Comparison of ENCODE assay signal across 1 cellular context in the genomic region with DNA sequence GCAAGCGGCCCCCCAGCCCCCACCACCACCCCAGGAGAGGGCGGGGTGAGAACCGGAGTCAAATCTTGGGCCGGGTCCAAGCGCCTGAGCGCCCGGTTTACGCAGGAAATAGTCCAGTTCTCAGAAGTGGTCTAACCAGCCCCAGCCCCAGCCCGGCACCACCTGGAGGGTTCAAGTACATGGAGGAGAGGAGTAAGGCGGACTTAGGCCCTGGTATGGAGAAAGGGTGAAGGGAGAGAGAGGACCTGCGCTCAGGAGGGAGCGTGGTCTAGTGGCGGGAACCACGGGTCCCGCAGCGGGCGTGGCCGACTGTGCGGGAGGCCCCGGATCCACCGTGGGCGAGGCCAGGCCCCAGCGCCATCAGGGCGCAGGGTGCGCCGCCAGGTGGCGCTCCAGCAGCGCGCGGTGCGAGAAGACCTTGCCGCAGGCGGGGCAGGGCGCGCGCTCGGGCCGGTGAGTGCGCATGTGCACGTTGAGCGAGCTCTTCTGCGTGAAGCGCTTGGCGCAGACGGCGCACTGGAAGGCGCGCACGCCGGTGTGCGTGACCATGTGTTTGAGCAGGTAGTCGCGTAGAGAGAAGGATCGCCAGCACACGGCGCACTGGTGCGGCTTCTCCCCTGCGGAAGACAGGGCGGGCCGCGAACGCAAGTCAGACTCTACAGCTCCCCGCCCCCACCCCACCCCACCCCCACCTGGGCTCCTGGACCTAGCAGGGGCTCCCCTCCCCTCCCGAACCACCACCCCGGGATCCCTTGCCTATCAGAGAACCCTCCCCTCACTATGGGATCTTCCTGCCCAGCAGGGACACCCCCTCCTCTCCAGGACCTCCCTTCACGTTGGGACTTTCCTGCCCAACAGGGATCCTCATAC.
TF ChIP-seq lines count a peak whose summit lies in the region.

No MANE protein-coding gene starts in this region.

TF ChIP-seq in K562, 482 proteins besides CTCF, POLR2A, EP300 and RAD21 (continued from another document and continues in another):
- TF ChIP-seq, protein P1, sequence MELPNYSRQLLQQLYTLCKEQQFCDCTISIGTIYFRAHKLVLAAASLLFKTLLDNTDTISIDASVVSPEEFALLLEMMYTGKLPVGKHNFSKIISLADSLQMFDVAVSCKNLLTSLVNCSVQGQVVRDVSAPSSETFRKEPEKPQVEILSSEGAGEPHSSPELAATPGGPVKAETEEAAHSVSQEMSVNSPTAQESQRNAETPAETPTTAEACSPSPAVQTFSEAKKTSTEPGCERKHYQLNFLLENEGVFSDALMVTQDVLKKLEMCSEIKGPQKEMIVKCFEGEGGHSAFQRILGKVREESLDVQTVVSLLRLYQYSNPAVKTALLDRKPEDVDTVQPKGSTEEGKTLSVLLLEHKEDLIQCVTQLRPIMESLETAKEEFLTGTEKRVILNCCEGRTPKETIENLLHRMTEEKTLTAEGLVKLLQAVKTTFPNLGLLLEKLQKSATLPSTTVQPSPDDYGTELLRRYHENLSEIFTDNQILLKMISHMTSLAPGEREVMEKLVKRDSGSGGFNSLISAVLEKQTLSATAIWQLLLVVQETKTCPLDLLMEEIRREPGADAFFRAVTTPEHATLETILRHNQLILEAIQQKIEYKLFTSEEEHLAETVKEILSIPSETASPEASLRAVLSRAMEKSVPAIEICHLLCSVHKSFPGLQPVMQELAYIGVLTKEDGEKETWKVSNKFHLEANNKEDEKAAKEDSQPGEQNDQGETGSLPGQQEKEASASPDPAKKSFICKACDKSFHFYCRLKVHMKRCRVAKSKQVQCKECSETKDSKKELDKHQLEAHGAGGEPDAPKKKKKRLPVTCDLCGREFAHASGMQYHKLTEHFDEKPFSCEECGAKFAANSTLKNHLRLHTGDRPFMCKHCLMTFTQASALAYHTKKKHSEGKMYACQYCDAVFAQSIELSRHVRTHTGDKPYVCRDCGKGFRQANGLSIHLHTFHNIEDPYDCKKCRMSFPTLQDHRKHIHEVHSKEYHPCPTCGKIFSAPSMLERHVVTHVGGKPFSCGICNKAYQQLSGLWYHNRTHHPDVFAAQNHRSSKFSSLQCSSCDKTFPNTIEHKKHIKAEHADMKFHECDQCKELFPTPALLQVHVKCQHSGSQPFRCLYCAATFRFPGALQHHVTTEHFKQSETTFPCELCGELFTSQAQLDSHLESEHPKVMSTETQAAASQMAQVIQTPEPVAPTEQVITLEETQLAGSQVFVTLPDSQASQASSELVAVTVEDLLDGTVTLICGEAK (IDR thresholded peaks at IDR 0.05) = no peak
- TF ChIP-seq, protein P1 (CRISPR knock-in tag; IDR thresholded peaks at IDR 0.05) = no peak
- TF ChIP-seq GTF2E2 (tag; IDR thresholded peaks at IDR 0.05) (no peak), NR2C2 (CRISPR knock-in tag; IDR thresholded peaks at IDR 0.05) (no peak), NR2C2 (tag; IDR thresholded peaks at IDR 0.05) (no peak), KLF16 (IDR thresholded peaks at IDR 0.05) (no peak), TAF1 (IDR thresholded peaks at IDR 0.05; ENCODE audit: control insufficient read depth, extremely low read depth, insufficient read depth, low read length, severe bottlenecking) (no peak), TEAD4 (IDR thresholded peaks at IDR 0.05; ENCODE audit: low read length) (no peak; the same call in 1 of the 2 replicates), TEAD4 (CRISPR knock-in tag; IDR thresholded peaks at IDR 0.05; ENCODE audit: borderline replicate concordance) (no peak), BACH1 (tag; IDR thresholded peaks at IDR 0.05) (no peak), CBFB (CRISPR knock-in tag; IDR thresholded peaks at IDR 0.05) (no peak), JUNB (CRISPR knock-in tag; conservative IDR thresholded peaks at IDR 0.05) (no peak), BRD4 (IDR thresholded peaks at IDR 0.05) (no peak), HDAC8 (tag; IDR thresholded peaks at IDR 0.05) (no peak), PHF21A (IDR thresholded peaks at IDR 0.05; ENCODE audit: borderline replicate concordance, low read depth) (peak; percentile 9; the same call in 1 of the 2 replicates), BDP1 (IDR thresholded peaks at IDR 0.05; ENCODE audit: insufficient read depth, insufficient read length) (no peak), RBM14 (IDR thresholded peaks at IDR 0.05; ENCODE audit: borderline replicate concordance, insufficient read depth, low read depth, low read length) (no peak), HNRNPUL1 (IDR thresholded peaks at IDR 0.05; ENCODE audit: low read length) (no peak), RFX7 (CRISPR knock-in tag; IDR thresholded peaks at IDR 0.05) (no peak), TAL1 (IDR thresholded peaks at IDR 0.05) (no peak), PRPF4 (IDR thresholded peaks at IDR 0.05; ENCODE audit: insufficient read depth, low read depth, low read length, poor library complexity, severe bottlenecking) (no peak), SRSF7 (optimal IDR thresholded peaks at IDR 0.05; ENCODE audit: low read depth, low read length) (no peak), STAT5B (CRISPR knock-in tag; IDR thresholded peaks at IDR 0.05) (no peak), STAT5A (IDR thresholded peaks at IDR 0.05; ENCODE audit: borderline replicate concordance, low read length) (no peak), JUND (IDR thresholded peaks at IDR 0.05; ENCODE audit: borderline replicate concordance, low read depth, low read length) (0 out of 2 replicates have a peak, but pooled peaks have one; percentile 43), JUND (tag; IDR thresholded peaks at IDR 0.05; ENCODE audit: borderline replicate concordance, low read depth, low read length) (peak; percentile 55; the same call in 1 of the 3 replicates), SIN3A (IDR thresholded peaks at IDR 0.05; ENCODE audit: borderline replicate concordance in 2 of 2, control insufficient read depth in 1 of 2, low read depth in 2 of 2, low read length in 2 of 2) (peak in 1 of 2 experiments; percentile 62; a peak in 1 of 4 replicates), OTX1 (CRISPR knock-in tag; IDR thresholded peaks at IDR 0.05) (no peak), HDGF (IDR thresholded peaks at IDR 0.05) (peak; percentile 74; the same call in 1 of the 2 replicates)
- TF ChIP-seq, protein P2, sequence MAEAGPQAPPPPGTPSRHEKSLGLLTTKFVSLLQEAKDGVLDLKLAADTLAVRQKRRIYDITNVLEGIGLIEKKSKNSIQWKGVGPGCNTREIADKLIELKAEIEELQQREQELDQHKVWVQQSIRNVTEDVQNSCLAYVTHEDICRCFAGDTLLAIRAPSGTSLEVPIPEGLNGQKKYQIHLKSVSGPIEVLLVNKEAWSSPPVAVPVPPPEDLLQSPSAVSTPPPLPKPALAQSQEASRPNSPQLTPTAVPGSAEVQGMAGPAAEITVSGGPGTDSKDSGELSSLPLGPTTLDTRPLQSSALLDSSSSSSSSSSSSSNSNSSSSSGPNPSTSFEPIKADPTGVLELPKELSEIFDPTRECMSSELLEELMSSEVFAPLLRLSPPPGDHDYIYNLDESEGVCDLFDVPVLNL (CRISPR knock-in tag; IDR thresholded peaks at IDR 0.05; ENCODE audit: low read depth) = 0 out of 2 replicates have a peak, but pooled peaks have one; percentile 46
- TF ChIP-seq, protein P3, sequence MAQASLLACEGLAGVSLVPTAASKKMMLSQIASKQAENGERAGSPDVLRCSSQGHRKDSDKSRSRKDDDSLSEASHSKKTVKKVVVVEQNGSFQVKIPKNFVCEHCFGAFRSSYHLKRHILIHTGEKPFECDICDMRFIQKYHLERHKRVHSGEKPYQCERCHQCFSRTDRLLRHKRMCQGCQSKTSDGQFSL (CRISPR knock-in tag; IDR thresholded peaks at IDR 0.05) = no peak
- TF ChIP-seq, protein P3 (tag; IDR thresholded peaks at IDR 0.05) = no peak
- TF ChIP-seq, protein P4, sequence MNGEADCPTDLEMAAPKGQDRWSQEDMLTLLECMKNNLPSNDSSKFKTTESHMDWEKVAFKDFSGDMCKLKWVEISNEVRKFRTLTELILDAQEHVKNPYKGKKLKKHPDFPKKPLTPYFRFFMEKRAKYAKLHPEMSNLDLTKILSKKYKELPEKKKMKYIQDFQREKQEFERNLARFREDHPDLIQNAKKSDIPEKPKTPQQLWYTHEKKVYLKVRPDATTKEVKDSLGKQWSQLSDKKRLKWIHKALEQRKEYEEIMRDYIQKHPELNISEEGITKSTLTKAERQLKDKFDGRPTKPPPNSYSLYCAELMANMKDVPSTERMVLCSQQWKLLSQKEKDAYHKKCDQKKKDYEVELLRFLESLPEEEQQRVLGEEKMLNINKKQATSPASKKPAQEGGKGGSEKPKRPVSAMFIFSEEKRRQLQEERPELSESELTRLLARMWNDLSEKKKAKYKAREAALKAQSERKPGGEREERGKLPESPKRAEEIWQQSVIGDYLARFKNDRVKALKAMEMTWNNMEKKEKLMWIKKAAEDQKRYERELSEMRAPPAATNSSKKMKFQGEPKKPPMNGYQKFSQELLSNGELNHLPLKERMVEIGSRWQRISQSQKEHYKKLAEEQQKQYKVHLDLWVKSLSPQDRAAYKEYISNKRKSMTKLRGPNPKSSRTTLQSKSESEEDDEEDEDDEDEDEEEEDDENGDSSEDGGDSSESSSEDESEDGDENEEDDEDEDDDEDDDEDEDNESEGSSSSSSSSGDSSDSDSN (IDR thresholded peaks at IDR 0.05; ENCODE audit: borderline replicate concordance in 1 of 2, low read depth in 2 of 2, low read length in 2 of 2) = 0 out of 4 replicates have a peak, but pooled peaks of 1 of the 2 experiments have one; percentile 26
- TF ChIP-seq, protein P5, sequence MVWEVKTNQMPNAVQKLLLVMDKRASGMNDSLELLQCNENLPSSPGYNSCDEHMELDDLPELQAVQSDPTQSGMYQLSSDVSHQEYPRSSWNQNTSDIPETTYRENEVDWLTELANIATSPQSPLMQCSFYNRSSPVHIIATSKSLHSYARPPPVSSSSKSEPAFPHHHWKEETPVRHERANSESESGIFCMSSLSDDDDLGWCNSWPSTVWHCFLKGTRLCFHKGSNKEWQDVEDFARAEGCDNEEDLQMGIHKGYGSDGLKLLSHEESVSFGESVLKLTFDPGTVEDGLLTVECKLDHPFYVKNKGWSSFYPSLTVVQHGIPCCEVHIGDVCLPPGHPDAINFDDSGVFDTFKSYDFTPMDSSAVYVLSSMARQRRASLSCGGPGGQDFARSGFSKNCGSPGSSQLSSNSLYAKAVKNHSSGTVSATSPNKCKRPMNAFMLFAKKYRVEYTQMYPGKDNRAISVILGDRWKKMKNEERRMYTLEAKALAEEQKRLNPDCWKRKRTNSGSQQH (CRISPR knock-in tag; IDR thresholded peaks at IDR 0.05) = no peak
- TF ChIP-seq, protein P6, sequence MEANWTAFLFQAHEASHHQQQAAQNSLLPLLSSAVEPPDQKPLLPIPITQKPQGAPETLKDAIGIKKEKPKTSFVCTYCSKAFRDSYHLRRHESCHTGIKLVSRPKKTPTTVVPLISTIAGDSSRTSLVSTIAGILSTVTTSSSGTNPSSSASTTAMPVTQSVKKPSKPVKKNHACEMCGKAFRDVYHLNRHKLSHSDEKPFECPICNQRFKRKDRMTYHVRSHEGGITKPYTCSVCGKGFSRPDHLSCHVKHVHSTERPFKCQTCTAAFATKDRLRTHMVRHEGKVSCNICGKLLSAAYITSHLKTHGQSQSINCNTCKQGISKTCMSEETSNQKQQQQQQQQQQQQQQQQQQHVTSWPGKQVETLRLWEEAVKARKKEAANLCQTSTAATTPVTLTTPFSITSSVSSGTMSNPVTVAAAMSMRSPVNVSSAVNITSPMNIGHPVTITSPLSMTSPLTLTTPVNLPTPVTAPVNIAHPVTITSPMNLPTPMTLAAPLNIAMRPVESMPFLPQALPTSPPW (CRISPR knock-in tag; IDR thresholded peaks at IDR 0.05) = peak; percentile 65; the same call in 1 of the 2 replicates
- TF ChIP-seq, protein P7, sequence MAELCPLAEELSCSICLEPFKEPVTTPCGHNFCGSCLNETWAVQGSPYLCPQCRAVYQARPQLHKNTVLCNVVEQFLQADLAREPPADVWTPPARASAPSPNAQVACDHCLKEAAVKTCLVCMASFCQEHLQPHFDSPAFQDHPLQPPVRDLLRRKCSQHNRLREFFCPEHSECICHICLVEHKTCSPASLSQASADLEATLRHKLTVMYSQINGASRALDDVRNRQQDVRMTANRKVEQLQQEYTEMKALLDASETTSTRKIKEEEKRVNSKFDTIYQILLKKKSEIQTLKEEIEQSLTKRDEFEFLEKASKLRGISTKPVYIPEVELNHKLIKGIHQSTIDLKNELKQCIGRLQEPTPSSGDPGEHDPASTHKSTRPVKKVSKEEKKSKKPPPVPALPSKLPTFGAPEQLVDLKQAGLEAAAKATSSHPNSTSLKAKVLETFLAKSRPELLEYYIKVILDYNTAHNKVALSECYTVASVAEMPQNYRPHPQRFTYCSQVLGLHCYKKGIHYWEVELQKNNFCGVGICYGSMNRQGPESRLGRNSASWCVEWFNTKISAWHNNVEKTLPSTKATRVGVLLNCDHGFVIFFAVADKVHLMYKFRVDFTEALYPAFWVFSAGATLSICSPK (IDR thresholded peaks at IDR 0.05; ENCODE audit: borderline replicate concordance) = no peak
- TF ChIP-seq, protein P8, sequence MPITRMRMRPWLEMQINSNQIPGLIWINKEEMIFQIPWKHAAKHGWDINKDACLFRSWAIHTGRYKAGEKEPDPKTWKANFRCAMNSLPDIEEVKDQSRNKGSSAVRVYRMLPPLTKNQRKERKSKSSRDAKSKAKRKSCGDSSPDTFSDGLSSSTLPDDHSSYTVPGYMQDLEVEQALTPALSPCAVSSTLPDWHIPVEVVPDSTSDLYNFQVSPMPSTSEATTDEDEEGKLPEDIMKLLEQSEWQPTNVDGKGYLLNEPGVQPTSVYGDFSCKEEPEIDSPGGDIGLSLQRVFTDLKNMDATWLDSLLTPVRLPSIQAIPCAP (CRISPR knock-in tag; IDR thresholded peaks at IDR 0.05; ENCODE audit: borderline replicate concordance) = no peak
